Comparison of ENCODE assay signal across 2 cellular contexts in genomic region chr4:114659386-114660008, GRCh38.
TF ChIP-seq lines count a peak whose summit lies in the region.

No MANE protein-coding gene starts in this region.

TF ChIP-seq in Ishikawa, 13 proteins besides CTCF, POLR2A, EP300 and RAD21 (continued from another document):
- no peak for TF ChIP-seq REST (IDR thresholded peaks at IDR 0.05; ENCODE audit: low read depth)
- no peak for TF ChIP-seq TAF1 (IDR thresholded peaks at IDR 0.05; ENCODE audit: low read depth)
- no peak for TF ChIP-seq NFIC (IDR thresholded peaks at IDR 0.05)
- peak; percentile 15; the same call in 1 of the 2 replicates for TF ChIP-seq TEAD4 (IDR thresholded peaks at IDR 0.05)
TF ChIP-seq in Ishikawa: peak in this region for 1.

TF ChIP-seq in GM12878, 131 proteins besides CTCF, POLR2A, EP300 and RAD21 (continued from another document):
- TF ChIP-seq ZBTB11 (CRISPR knock-in tag; IDR thresholded peaks at IDR 0.05) (no peak), ZBTB4 (CRISPR knock-in tag; IDR thresholded peaks at IDR 0.05) (no peak), RBBP5 (conservative IDR thresholded peaks at IDR 0.05) (no peak), RELA (IDR thresholded peaks at IDR 0.05; ENCODE audit: borderline replicate concordance, partially characterized antibody) (no peak), YBX1 (IDR thresholded peaks at IDR 0.05) (no peak), NRF1 (conservative IDR thresholded peaks at IDR 0.05; ENCODE audit: low read depth, low read length) (no peak), SMAD5 (IDR thresholded peaks at IDR 0.05; ENCODE audit: low read depth) (no peak), SUPT20H (IDR thresholded peaks at IDR 0.05; ENCODE audit: borderline replicate concordance, control insufficient read depth, low read depth, low read length) (no peak), ZNF24 (IDR thresholded peaks at IDR 0.05) (no peak), ZNF274 (IDR thresholded peaks at IDR 0.05; ENCODE audit: insufficient read depth, insufficient read length) (no peak), SREBF1 (IDR thresholded peaks at IDR 0.05; ENCODE audit: low read length) (no peak), MEF2A (IDR thresholded peaks at IDR 0.05; ENCODE audit: insufficient read depth, low read depth, low read length) (no peak), MYC (IDR thresholded peaks at IDR 0.05; ENCODE audit: insufficient read depth, insufficient read length, insufficient replicate concordance, low read length, severe bottlenecking) (no peak), PML (IDR thresholded peaks at IDR 0.05; ENCODE audit: low read length) (no peak), ZNF592 (IDR thresholded peaks at IDR 0.05) (no peak), POU2F2 (IDR thresholded peaks at IDR 0.05; ENCODE audit: borderline replicate concordance, low read depth, low read length) (no peak), STAT3 (IDR thresholded peaks at IDR 0.05; ENCODE audit: low read depth, low read length) (no peak), RUNX3 (IDR thresholded peaks at IDR 0.05; ENCODE audit: low read length) (0 out of 2 replicates have a peak, but pooled peaks have one; percentile 8), NFIC (IDR thresholded peaks at IDR 0.05; ENCODE audit: low read depth, low read length) (no peak), WRNIP1 (IDR thresholded peaks at IDR 0.05; ENCODE audit: borderline replicate concordance, low read depth, low read length) (no peak)
- TF ChIP-seq, protein P1, sequence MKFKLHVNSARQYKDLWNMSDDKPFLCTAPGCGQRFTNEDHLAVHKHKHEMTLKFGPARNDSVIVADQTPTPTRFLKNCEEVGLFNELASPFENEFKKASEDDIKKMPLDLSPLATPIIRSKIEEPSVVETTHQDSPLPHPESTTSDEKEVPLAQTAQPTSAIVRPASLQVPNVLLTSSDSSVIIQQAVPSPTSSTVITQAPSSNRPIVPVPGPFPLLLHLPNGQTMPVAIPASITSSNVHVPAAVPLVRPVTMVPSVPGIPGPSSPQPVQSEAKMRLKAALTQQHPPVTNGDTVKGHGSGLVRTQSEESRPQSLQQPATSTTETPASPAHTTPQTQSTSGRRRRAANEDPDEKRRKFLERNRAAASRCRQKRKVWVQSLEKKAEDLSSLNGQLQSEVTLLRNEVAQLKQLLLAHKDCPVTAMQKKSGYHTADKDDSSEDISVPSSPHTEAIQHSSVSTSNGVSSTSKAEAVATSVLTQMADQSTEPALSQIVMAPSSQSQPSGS (IDR thresholded peaks at IDR 0.05; ENCODE audit: low read length): no peak
